ENCODE assay signal across 27 cellular contexts in genomic region chr10:91978585-91978984, GRCh38.
"Had no signal": no experiment of that assay in that cellular context is flagged by ENCODE, and none has a peak within 500 bp of the region (broad histone marks: within the 10 kb centered on the region; RNA-seq: fewer than 3 reads in every experiment).

No MANE protein-coding gene starts in this region.

- H3K27ac Mint-ChIP-seq: nephron; stimulated activated memory B cell treated with anti-CD40 and anti-IgM and Interleukin-4, amounts not matched to agents 10 μg/mL and 1 μg/mL and 100 μg/mL, for 72 hours; stimulated activated naive CD8-positive, alpha-beta T cell treated with anti-CD3 and anti-CD28 coated beads, Interleukin-15, amount 100 ng/mL, for 72 hours; type B pancreatic cell had no signal

- H3K4me3 Mint-ChIP-seq: naive thymus-derived CD8-positive, alpha-beta T cell; nephron; neural crest cell; stimulated activated memory B cell treated with anti-CD40 and anti-IgM and Interleukin-4, amounts not matched to agents 10 μg/mL and 1 μg/mL and 100 μg/mL, for 72 hours; stimulated activated naive CD8-positive, alpha-beta T cell treated with anti-CD3 and anti-CD28 coated beads, Interleukin-15, amount 100 ng/mL, for 72 hours; type B pancreatic cell had no signal

- H3K9me3 Mint-ChIP-seq: naive thymus-derived CD8-positive, alpha-beta T cell; nephron; stimulated activated memory B cell treated with anti-CD40 and anti-IgM and Interleukin-4, amounts not matched to agents 10 μg/mL and 1 μg/mL and 100 μg/mL, for 72 hours; stimulated activated naive CD8-positive, alpha-beta T cell treated with anti-CD3 and anti-CD28 coated beads, Interleukin-15, amount 100 ng/mL, for 72 hours; type B pancreatic cell had no signal

- ATAC-seq: left cardiac atrium; left lung; lower lobe of right lung; naive thymus-derived CD8-positive, alpha-beta T cell; pancreas; right cardiac atrium; stimulated activated memory B cell treated with anti-CD40 and anti-IgM and Interleukin-4, amounts not matched to agents 10 μg/mL and 1 μg/mL and 100 μg/mL, for 72 hours; stimulated activated naive CD8-positive, alpha-beta T cell treated with anti-CD3 and anti-CD28 coated beads, Interleukin-15, amount 100 ng/mL, for 72 hours had no signal

- H3K4me1 Mint-ChIP-seq: nephron; neural crest cell; stimulated activated memory B cell treated with anti-CD40 and anti-IgM and Interleukin-4, amounts not matched to agents 10 μg/mL and 1 μg/mL and 100 μg/mL, for 72 hours had no signal

- H3K27ac ChIP-seq: left lung, lower lobe of right lung, pancreas, prostate gland, sigmoid colon, spleen, tibial nerve, uterus had no signal

- DNase-seq: kidney glomerular epithelial cell; left cardiac atrium; left lung; lower lobe of right lung; mammary epithelial cell; mesenchymal stem cell; naive thymus-derived CD8-positive, alpha-beta T cell; nucleus accumbens; pancreas; posterior cingulate gyrus; retina; right cardiac atrium; sigmoid colon; small intestine; spleen; stimulated activated CD4-positive, alpha-beta T cell treated with anti-CD3 and anti-CD28 coated beads, Interleukin-4, amount 100 ng/mL, for 24 hours; stimulated activated naive CD4-positive, alpha-beta T cell treated with Interleukin-2 at 50 U/mL for 16 hours; stimulated activated naive CD8-positive, alpha-beta T cell treated with anti-CD3 and anti-CD28 coated beads, Interleukin-15, amount 100 ng/mL, for 72 hours; substantia nigra; uterus had no signal

- H3K4me1 ChIP-seq: left lung, lower lobe of right lung, prostate gland, sigmoid colon, spleen, tibial nerve, uterus had no signal

- H3K27me3 ChIP-seq: left lung, pancreas, sigmoid colon, spleen, tibial nerve, uterus had no signal

- H3K27me3 Mint-ChIP-seq: naive thymus-derived CD8-positive, alpha-beta T cell; stimulated activated memory B cell treated with anti-CD40 and anti-IgM and Interleukin-4, amounts not matched to agents 10 μg/mL and 1 μg/mL and 100 μg/mL, for 72 hours; stimulated activated naive CD8-positive, alpha-beta T cell treated with anti-CD3 and anti-CD28 coated beads, Interleukin-15, amount 100 ng/mL, for 72 hours; type B pancreatic cell had no signal

- H3K36me3 ChIP-seq: prostate gland, uterus had no signal

- H3K4me3 ChIP-seq: left lung, lower lobe of right lung, pancreas, prostate gland, sigmoid colon, spleen, tibial nerve, uterus had no signal

- FAIRE-seq: keratinocyte, pancreas, small intestine had no signal

- H3K9me3 ChIP-seq: left lung, lower lobe of right lung, pancreas, prostate gland, sigmoid colon, spleen, tibial nerve, uterus had no signal
